Comparison of ENCODE assay signal across 8 cellular contexts in the genomic region with DNA sequence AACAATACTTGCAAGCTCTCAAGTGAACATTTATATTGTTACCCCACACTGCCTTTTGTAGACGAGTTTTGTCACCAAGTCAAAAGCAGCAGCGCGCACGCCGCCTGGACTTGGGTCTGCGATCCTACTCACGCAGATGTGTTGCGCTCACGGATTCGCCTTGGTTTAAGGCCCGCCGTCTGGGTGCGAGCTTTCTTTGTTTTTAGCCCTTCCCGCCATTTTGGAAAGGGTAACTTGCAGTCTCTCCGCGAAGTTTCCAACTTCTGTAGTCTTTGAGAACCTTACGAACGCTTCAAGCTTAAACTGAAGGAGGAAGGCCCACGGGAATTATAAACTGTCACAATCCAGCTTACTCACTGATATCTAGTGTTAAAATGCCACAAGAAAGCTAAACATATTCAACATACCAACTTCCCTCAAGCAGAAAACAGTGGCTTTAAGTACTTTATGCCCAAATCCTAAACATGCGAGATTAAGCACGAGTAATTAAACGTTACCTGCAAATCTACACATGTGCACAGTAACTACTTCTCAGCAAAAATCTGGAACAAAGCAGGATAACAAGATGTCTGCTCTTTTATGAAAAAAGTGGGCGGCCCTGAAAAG.
A peak's percentile ranks its signal among the peaks of the same experiment; 100 is the strongest.
DNase-seq lines count a peak whose midpoint lies in the region; ATAC-seq and TF ChIP-seq lines count a peak whose summit lies in the region.

No MANE protein-coding gene starts in this region.

- intact Hi-C loops in left ventricle myocardium superior (cut with micrococcal nuclease), result no loop called here

- H3K4me1 Mint-ChIP-seq in activated naive CD8-positive, alpha-beta T cell treated with anti-CD3 and anti-CD28 coated beads, Interleukin-2, amount 50 U/mL, for 24 hours, result peaks cover 36% of the 10 kb centered on the region

- no peaks in the 10 kb centered on the region for H3K36me3 ChIP-seq in rectal smooth muscle tissue (ENCODE audit: control insufficient read depth, insufficient read depth, low read length)

- H3K27me3 ChIP-seq in AG04450 (ENCODE audit: control insufficient read depth, insufficient read depth, low read length) (no peaks in the 10 kb centered on the region), rectal smooth muscle tissue (ENCODE audit: control insufficient read depth, insufficient read depth, low read length) (no peaks in the 10 kb centered on the region)

- CTCF ChIA-PET in AG04450 (lab: Charles Lee), result interaction anchor here (1.0 kb wide), 1 partner anchor 10 kb away, joined by 3 read pairs; no protein-coding TSS in a partner anchor

- no peak for ATAC-seq in activated naive CD8-positive, alpha-beta T cell treated with anti-CD3 and anti-CD28 coated beads, Interleukin-2, amount 50 U/mL, for 24 hours
- ATAC-seq in left ventricle myocardium superior (peak; percentile 31), esophagus mucosa (no peak)

- POLR2A ChIA-PET in AG04450 (lab: Yijun Ruan, JAX), result interaction anchor here (0.6 to 4.7 kb wide), 10 partner anchors 12 to 1606 kb away, joined by 4 to 69 read pairs (median 4); a partner anchor contains a TSS

- TF ChIP-seq CTCF in AG04450 (IDR thresholded peaks at IDR 0.05; ENCODE audit: low read depth, low read length), result no peak

- H3K4me3 ChIP-seq in AG04450 (ENCODE audit: low read depth, low read length), result peak overlapping the region; percentile 99
- H3K4me3 ChIP-seq in rectal smooth muscle tissue (ENCODE audit: low read length), result peak overlapping the region; percentile 83

- H3K9me3 Mint-ChIP-seq in activated naive CD8-positive, alpha-beta T cell treated with anti-CD3 and anti-CD28 coated beads, Interleukin-2, amount 50 U/mL, for 24 hours, result peaks cover 4% of the 10 kb centered on the region

- peak overlapping the region; percentile 94 for H3K4me3 Mint-ChIP-seq in activated naive CD8-positive, alpha-beta T cell treated with anti-CD3 and anti-CD28 coated beads, Interleukin-2, amount 50 U/mL, for 24 hours

- peak overlapping the region; percentile 82 for H3K9ac ChIP-seq in rectal smooth muscle tissue (ENCODE audit: low read length)

- peak overlapping the region; percentile 99 for H3K27ac Mint-ChIP-seq in activated naive CD8-positive, alpha-beta T cell treated with anti-CD3 and anti-CD28 coated beads, Interleukin-2, amount 50 U/mL, for 24 hours

- H3K36me3 Mint-ChIP-seq in activated naive CD8-positive, alpha-beta T cell treated with anti-CD3 and anti-CD28 coated beads, Interleukin-2, amount 50 U/mL, for 24 hours (ENCODE audit: low read depth), result peaks cover 7% of the 10 kb centered on the region

- DNase-seq in AG04450 (ENCODE audit: low read depth, low spot score), result no peak
- peak; percentile 57 for DNase-seq in HCEC 1CT
- DNase-seq in RPMI8226, result peak; percentile 84
- DNase-seq in activated naive CD8-positive, alpha-beta T cell treated with anti-CD3 and anti-CD28 coated beads, Interleukin-2, amount 50 U/mL, for 24 hours, result peak; percentile 58
- peak; percentile 74 for DNase-seq in left ventricle myocardium superior
- no peak for DNase-seq in hepatic stellate cell (ENCODE audit: low spot score)

- peak overlapping the region; percentile 98 for H3K27ac ChIP-seq in AG04450 (ENCODE audit: low read depth, low read length)
- peak overlapping the region; percentile 99 for H3K27ac ChIP-seq in rectal smooth muscle tissue (ENCODE audit: low read depth, low read length)

- H3K9me3 ChIP-seq in AG04450 (ENCODE audit: control insufficient read depth, insufficient read depth, low read length), result peaks cover 3% of the 10 kb centered on the region

- H3K4me1 ChIP-seq in rectal smooth muscle tissue (ENCODE audit: control insufficient read depth, insufficient read depth, low read length), result peaks cover 3% of the 10 kb centered on the region

- H3K27me3 Mint-ChIP-seq in activated naive CD8-positive, alpha-beta T cell treated with anti-CD3 and anti-CD28 coated beads, Interleukin-2, amount 50 U/mL, for 24 hours, result peaks cover 5% of the 10 kb centered on the region

Comparison
In these comparisons a context has a peak if more than half of its experiments do, and no peak if none do; other contexts are left out.
1. DNase-seq: peak in HCEC 1CT (single experiment), RPMI8226 (single experiment), activated naive CD8-positive, alpha-beta T cell treated with anti-CD3 and anti-CD28 coated beads, Interleukin-2, amount 50 U/mL, for 24 hours (single experiment) and left ventricle myocardium superior (single experiment); none in AG04450 (single experiment) and hepatic stellate cell (single experiment).